ENCODE assay signal across 7 cellular contexts in the genomic region with DNA sequence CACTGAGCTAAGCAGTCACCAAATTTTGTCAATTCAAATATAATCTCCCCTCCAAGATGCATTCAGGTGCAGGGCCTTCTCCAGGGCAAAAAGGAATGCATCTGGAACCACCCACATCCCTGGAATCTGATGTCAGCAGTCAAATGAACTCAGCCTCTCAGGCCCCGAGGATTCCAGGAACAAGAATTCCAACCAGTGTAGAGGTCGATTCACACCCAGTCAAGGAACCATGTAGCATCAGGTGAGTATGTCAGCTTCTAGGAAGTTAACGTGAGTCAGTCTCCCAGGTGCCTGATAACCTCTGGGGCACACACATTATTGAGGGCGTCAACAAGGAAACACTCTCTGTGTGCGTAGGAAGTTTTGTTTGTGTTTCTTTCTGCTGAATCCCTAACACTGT.
DNase-seq lines count a peak whose midpoint lies in the region; ATAC-seq, FAIRE-seq and TF ChIP-seq lines count a peak whose summit lies in the region.
"Not testable (repeated sequence)": the region's sequence is repeated elsewhere in the genome, so short reads cannot be mapped to it uniquely, and the experiment has no call there.

No MANE protein-coding gene starts in this region.

- H3K4me1 ChIP-seq in GM23338 (ENCODE audit: insufficient read depth); mucosa of descending colon (ENCODE audit: low read depth); small intestine (ENCODE audit: control insufficient read depth in 2 of 2, insufficient read depth in 1 of 2, low read depth in 1 of 2, low read length in 1 of 2): not testable (repeated sequence)
- H3K4me1 ChIP-seq in RWPE2 (ENCODE audit: insufficient read depth, poor library complexity, severe bottlenecking): peaks cover 32% of the 10 kb centered on the region

- DNase-seq in GM23338 (ENCODE audit: low spot score) (peak; percentile 11), RWPE2 (ENCODE audit: low spot score) (peak; percentile 76), bronchial epithelial cell (ENCODE audit: low read depth) (peak; percentile 95), epithelial cell of prostate (ENCODE audit: low read depth, low spot score) (peak; percentile 96), kidney glomerular epithelial cell (lab: John Stamatoyannopoulos, UW) (peak; percentile 27), mucosa of descending colon (peak in 2 of 3 donors; percentile 38 to 64), small intestine (peak; percentile 47)

- H3K36me3 ChIP-seq in GM23338 (ENCODE audit: insufficient read depth); RWPE2 (ENCODE audit: low read depth); bronchial epithelial cell (ENCODE audit: control insufficient read depth, insufficient read depth, low read length); mucosa of descending colon (ENCODE audit: low read depth); small intestine (ENCODE audit: control insufficient read depth in 2 of 2, insufficient read depth in 2 of 2, low read length in 2 of 2): not testable (repeated sequence)

- not testable (repeated sequence) for H2AFZ ChIP-seq in GM23338

- not testable (repeated sequence) for H3K9me2 ChIP-seq in GM23338 (ENCODE audit: insufficient read depth)

- not testable (repeated sequence) for H3K27ac Mint-ChIP-seq in GM23338

- not testable (repeated sequence) for H3F3A ChIP-seq in GM23338 (replicated peaks; ENCODE audit: low read depth)

- H3K4me3 ChIP-seq in GM23338; RWPE2 (ENCODE audit: severe bottlenecking); bronchial epithelial cell (ENCODE audit: low read depth, low read length); mucosa of descending colon; small intestine (ENCODE audit: low read depth in 1 of 2, low read length in 2 of 2): not testable (repeated sequence)

- H3K27me3 Mint-ChIP-seq in GM23338 (ENCODE audit: insufficient read depth, low read depth, poor library complexity): not testable (repeated sequence)

- 12 to 53% (median 34%) methylated on average over 5 of the region's 5 CpGs for WGBS in small intestine, 3 donors

- H3K27me3 ChIP-seq in GM23338 (ENCODE audit: insufficient read depth); RWPE2 (ENCODE audit: insufficient read depth, poor library complexity, severe bottlenecking); bronchial epithelial cell (ENCODE audit: control insufficient read depth, insufficient read depth, low read length); small intestine (ENCODE audit: control insufficient read depth in 2 of 2, insufficient read depth in 2 of 2, low read length in 2 of 2): not testable (repeated sequence)

- ATAC-seq in GM23338: not testable (repeated sequence)
- ATAC-seq in RWPE2 (ENCODE audit: low read depth) (peak; percentile 86), mucosa of descending colon (peak; percentile 98)

- H3K4me2 ChIP-seq in GM23338: not testable (repeated sequence)

- not testable (repeated sequence) for H3K36me3 Mint-ChIP-seq in GM23338 (ENCODE audit: low read depth)

- intact Hi-C loops in mucosa of descending colon (cut with DNase I, micrococcal nuclease): not testable (repeated sequence)

- TF ChIP-seq CTCF in GM23338 (conservative IDR thresholded peaks at IDR 0.05; ENCODE audit: low read depth in 2 of 2); RWPE2 (IDR thresholded peaks at IDR 0.05; ENCODE audit: poor library complexity, severe bottlenecking); bronchial epithelial cell (IDR thresholded peaks at IDR 0.05; ENCODE audit: insufficient read depth, low read length, severe bottlenecking); mucosa of descending colon (IDR thresholded peaks at IDR 0.05): not testable (repeated sequence)

- H3K79me2 ChIP-seq in GM23338 (replicated peaks; ENCODE audit: insufficient read depth): not testable (repeated sequence)

- H3K9me3 ChIP-seq in RWPE2 (ENCODE audit: severe bottlenecking); mucosa of descending colon; small intestine (ENCODE audit: control insufficient read depth, low read depth): not testable (repeated sequence)

- H3K4me3 Mint-ChIP-seq in GM23338: not testable (repeated sequence)

- H4K20me1 ChIP-seq in GM23338 (replicated peaks; ENCODE audit: insufficient read depth): not testable (repeated sequence)

- not testable (repeated sequence) for H3K9me3 Mint-ChIP-seq in GM23338

- H3K4me1 Mint-ChIP-seq in GM23338: not testable (repeated sequence)

- H3K27ac ChIP-seq in GM23338 (ENCODE audit: low read depth); small intestine (ENCODE audit: low read depth in 1 of 2, low read length in 1 of 2): not testable (repeated sequence)
- H3K27ac ChIP-seq in RWPE2 (ENCODE audit: poor library complexity, severe bottlenecking) (peak overlapping the region; percentile 96), epithelial cell of prostate (peak overlapping the region; percentile 99)

- peak; percentile 99 for FAIRE-seq in bronchial epithelial cell (lab: Jason Lieb, UNC)
- not testable (repeated sequence) for FAIRE-seq in small intestine (lab: Jason Lieb, UNC)

Comparison
In these comparisons a context has a peak if more than half of its experiments do, and no peak if none do; other contexts are left out.
1. DNase-seq: peak in every context shown above with its lines; median percentile 96 in epithelial cell of prostate; 95 in bronchial epithelial cell; 76 in RWPE2; 51 in mucosa of descending colon; 47 in small intestine; 27 in kidney glomerular epithelial cell; 11 in GM23338.